8 cellular contexts compared by ENCODE assay signal in genomic region chr19:53333071-53333465, GRCh38. TPM values are rescaled to one million over a fixed set of nuclear protein-coding genes. Genes with fewer than 3 reads are reported as not detected.
DNase-seq lines count a peak whose midpoint lies in the region; ATAC-seq and TF ChIP-seq lines count a peak whose summit lies in the region.

No MANE protein-coding gene starts in this region.

- H3K27ac ChIP-seq in DOHH2 (ENCODE audit: low read depth, low read length): no peak overlapping the region
- peak overlapping the region in 1 of 2 donors; percentile 74 for H3K27ac ChIP-seq in testis

- TF ChIP-seq CTCF in DOHH2 (IDR thresholded peaks at IDR 0.05; ENCODE audit: low read depth, low read length, poor library complexity, severe bottlenecking) (no peak), mucosa of descending colon (IDR thresholded peaks at IDR 0.05) (no peak), testis (IDR thresholded peaks at IDR 0.05) (no peak)

- WGBS in testis, 2 donors: 0 to 1% methylated on average over 14 of the region's 14 CpGs

- H3K27ac Mint-ChIP-seq in effector memory CD8-positive, alpha-beta T cell: peak overlapping the region; percentile 91

- peaks cover 13 to 17% of the 10 kb centered on the region in 2 donors for H3K27me3 Mint-ChIP-seq in effector memory CD8-positive, alpha-beta T cell

- H3K4me3 ChIP-seq in DOHH2 (ENCODE audit: low read length): peak overlapping the region; percentile 97
- peak overlapping the region; percentile 62 for H3K4me3 ChIP-seq in mucosa of descending colon
- peak overlapping the region; percentile 73 to 76 for H3K4me3 ChIP-seq in testis

- H3K36me3 Mint-ChIP-seq in effector memory CD8-positive, alpha-beta T cell (ENCODE audit: insufficient read depth): peaks cover 11% of the 10 kb centered on the region

- no peaks in the 10 kb centered on the region for H4K20me1 ChIP-seq in DOHH2 (ENCODE audit: control insufficient read depth, insufficient read depth, low read depth, low read length)

- no peaks in the 10 kb centered on the region for H3K9me2 ChIP-seq in DOHH2 (replicated peaks; ENCODE audit: control insufficient read depth, low read length)

- H3F3A ChIP-seq in DOHH2 (ENCODE audit: control insufficient read depth, insufficient read depth): no peaks in the 10 kb centered on the region

- peaks cover 9% of the 10 kb centered on the region for H3K36me3 ChIP-seq in DOHH2 (ENCODE audit: control insufficient read depth, low read length)
- H3K36me3 ChIP-seq in mucosa of descending colon (ENCODE audit: low read depth): no peaks in the 10 kb centered on the region
- no peaks in the 10 kb centered on the region for H3K36me3 ChIP-seq in testis (ENCODE audit: low read depth, missing control alignments)

- intact Hi-C loops in mucosa of descending colon (cut with DNase I, micrococcal nuclease): no loop called here
- intact Hi-C loops in testis (cut with DNase I; ENCODE audit: low total_unique reads): no loop called here

- H3K27me3 ChIP-seq in DOHH2 (ENCODE audit: control insufficient read depth, low read length) (no peaks in the 10 kb centered on the region), testis (no peaks in the 10 kb centered on the region)

- H3K79me2 ChIP-seq in DOHH2 (ENCODE audit: control insufficient read depth, low read length): peaks cover 35% of the 10 kb centered on the region

- H3K4me2 ChIP-seq in DOHH2 (ENCODE audit: low read length): peak overlapping the region; percentile 97

- H3K9me3 ChIP-seq in DOHH2 (ENCODE audit: control insufficient read depth, insufficient read depth, low read length) (peaks cover 29% of the 10 kb centered on the region), mucosa of descending colon (peaks cover 14% of the 10 kb centered on the region), testis (no peaks in the 10 kb centered on the region)

- TF ChIP-seq POLR2A in testis (IDR thresholded peaks at IDR 0.05): no peak

- peaks cover 12 to 15% of the 10 kb centered on the region in 2 donors for H3K4me1 Mint-ChIP-seq in effector memory CD8-positive, alpha-beta T cell (ENCODE audit: low read depth in 2 of 2)

- DNase-seq in effector memory CD8-positive, alpha-beta T cell: peak in 1 of 3 experiments; percentile 19
- DNase-seq in mucosa of descending colon (peak; percentile 43 to 68 (median 55)), testis (peak; percentile 50), NCI-H2227 (lab: John Stamatoyannopoulos, UW; ENCODE audit: unreplicated experiment) (no peak)

- peaks cover 3 to 11% of the 10 kb centered on the region in 2 donors for H3K9me3 Mint-ChIP-seq in effector memory CD8-positive, alpha-beta T cell

- ATAC-seq in HG03159 (IDR thresholded peaks at IDR 0.05; ENCODE audit: unreplicated experiment): peak; percentile 17
- ATAC-seq in activated CD4-positive, CD25-positive, alpha-beta regulatory T cell treated with anti-CD3 and anti-CD28 coated beads, Interleukin-2, amount 50 U/mL, for 24 hours: peak; percentile 18 to 20
- peak; percentile 31 for ATAC-seq in effector memory CD8-positive, alpha-beta T cell (replicated peaks)
- ATAC-seq in mucosa of descending colon: peak; percentile 30
- ATAC-seq in GM19328 (IDR thresholded peaks at IDR 0.05; ENCODE audit: unreplicated experiment): no peak

- H3K4me1 ChIP-seq in DOHH2 (ENCODE audit: control insufficient read depth, low read length): peaks cover 11% of the 10 kb centered on the region
- peaks cover 3% of the 10 kb centered on the region for H3K4me1 ChIP-seq in mucosa of descending colon (ENCODE audit: low read depth)
- no peaks in the 10 kb centered on the region for H3K4me1 ChIP-seq in testis

- H3K4me3 Mint-ChIP-seq in effector memory CD8-positive, alpha-beta T cell: peak overlapping the region; percentile 77 to 91

RNA-seq across cellular contexts. Expression of gene ZNF845, which starts 0.5 kb away (rescaled TPM):
- total RNA-seq in mucosa of descending colon (1 to 10 TPM; 6.1 to 7.9 (median 7.6) TPM), testis (1 to 10 TPM; 6.5 to 6.6 TPM)
- polyA plus RNA-seq in testis (ENCODE audit: insufficient read depth, low read depth, low replicate concordance): 2.1 TPM

RNA-seq across cellular contexts. Expression of gene ZNF525, which starts 32.4 kb away (rescaled TPM):
- 10 to 100 TPM; 11.9 to 18.3 (median 16.5) TPM for total RNA-seq in mucosa of descending colon
- 10 to 100 TPM; 18.8 to 27.3 TPM for total RNA-seq in testis
- 14.0 TPM for polyA plus RNA-seq in testis (ENCODE audit: insufficient read depth, low read depth, low replicate concordance)
